Comparison of ENCODE assay signal across 17 cellular contexts in the genomic region with DNA sequence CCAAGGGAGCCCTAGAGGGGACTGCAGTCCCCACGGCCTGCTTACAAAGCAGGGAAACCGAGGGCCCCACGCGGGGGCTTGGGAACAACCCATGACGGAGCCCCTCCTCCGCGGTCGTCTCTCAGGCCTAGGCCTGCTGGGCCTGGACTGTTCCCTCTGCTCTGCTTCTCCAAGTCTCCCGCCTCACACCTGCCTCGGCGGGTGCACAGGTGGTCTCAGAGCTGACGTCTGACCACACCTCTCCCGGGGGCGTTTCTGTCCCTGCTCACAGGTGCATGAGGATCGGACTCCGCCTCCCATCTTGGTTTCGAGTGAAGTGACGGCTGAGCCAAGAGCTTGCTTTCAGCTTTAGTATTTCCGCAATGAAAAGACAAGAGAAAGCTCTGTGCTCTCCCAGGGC.
A peak's percentile ranks its signal among the peaks of the same experiment; 100 is the strongest.
DNase-seq lines count a peak whose midpoint lies in the region; ATAC-seq, FAIRE-seq and TF ChIP-seq lines count a peak whose summit lies in the region.
"Had no signal": no experiment of that assay in that cellular context is flagged by ENCODE, and none has a peak within 500 bp of the region (broad histone marks: within the 10 kb centered on the region; RNA-seq: fewer than 3 reads in every experiment).

No MANE protein-coding gene starts in this region.

- intact Hi-C loops in CD14-positive monocyte (cut with micrococcal nuclease) (no loop called here), posterior vena cava (cut with DNase I) (no loop called here)

- no peaks in the 10 kb centered on the region for H3K36me3 Mint-ChIP-seq in CD14-positive monocyte

- TF ChIP-seq CTCF in CD14-positive monocyte (IDR thresholded peaks at IDR 0.05) = no peak

- no peak for TF ChIP-seq POLR2A in GM12891 (IDR thresholded peaks at IDR 0.05; ENCODE audit: low read depth, low read length)

- H3K9me3 Mint-ChIP-seq in CD14-positive monocyte = no peaks in the 10 kb centered on the region
- H3K9me3 Mint-ChIP-seq: nephron progenitor cell had no signal

- H3K4me1 Mint-ChIP-seq in CD14-positive monocyte = no peaks in the 10 kb centered on the region

- peaks cover 18 to 33% (median 27%) of the 10 kb centered on the region in 3 donors for H3K27me3 Mint-ChIP-seq in CD14-positive monocyte (ENCODE audit: low read depth in 3 of 3)

- no peak for FAIRE-seq in GM12891 (lab: Jason Lieb, UNC)

- peak; percentile 16 for DNase-seq in CD14-positive monocyte (ENCODE audit: low spot score)
- DNase-seq in GM12891 (ENCODE audit: insufficient read length, low spot score) = peak; percentile 2
- DNase-seq in ecto neural progenitor cell (ENCODE audit: low spot score) = peak; percentile 38
- DNase-seq in posterior vena cava (ENCODE audit: low spot score) = peak; percentile 62
- DNase-seq in hippocampal formation (lab: John Stamatoyannopoulos, UW) = no peak
- DNase-seq: activated gamma-delta T cell treated with Interleukin-2 at 50 U/mL for 16 hours; AML-193; amygdala; Caco-2; cerebellar nuclear complex; EL; heart left ventricle; IMR-90; NK-92 treated with Interleukin-12 subunit alpha and Interleukin-12 subunit beta, amount 100 ng/mL, for 24 hours had no signal

- H3K27ac Mint-ChIP-seq in CD14-positive monocyte = peak overlapping the region in 1 of 7 donors; percentile 24
- H3K27ac Mint-ChIP-seq: nephron progenitor cell had no signal

- ATAC-seq in esophagus mucosa = no peak
- ATAC-seq in GM21529 (IDR thresholded peaks at IDR 0.05; ENCODE audit: unreplicated experiment) = no peak
- ATAC-seq: heart left ventricle had no signal

- H3K4me3 Mint-ChIP-seq in CD14-positive monocyte = no peak overlapping the region
- H3K4me3 Mint-ChIP-seq: nephron progenitor cell had no signal

TF ChIP-seq in GM12891, 5 proteins besides CTCF, POLR2A, EP300 and RAD21:
- no peak for TF ChIP-seq PAX5 (IDR thresholded peaks at IDR 0.05; ENCODE audit: insufficient read depth, low read length, severe bottlenecking)
- TF ChIP-seq POU2F2 (IDR thresholded peaks at IDR 0.05; ENCODE audit: low read depth, low read length) = no peak
- no peak for TF ChIP-seq TAF1 (IDR thresholded peaks at IDR 0.05; ENCODE audit: low read depth, low read length)
- TF ChIP-seq SPI1 (IDR thresholded peaks at IDR 0.05; ENCODE audit: low read depth, low read length) = no peak
- TF ChIP-seq POLR2AphosphoS5 (IDR thresholded peaks at IDR 0.05; ENCODE audit: low read depth, low read length) = no peak
TF ChIP-seq in GM12891: peak in this region for 0.

Comparison
In these comparisons a context has a peak if more than half of its experiments do, and no peak if none do; other contexts are left out.
1. DNase-seq: peak in CD14-positive monocyte (single experiment), GM12891 (single experiment), ecto neural progenitor cell (single experiment) and posterior vena cava (single experiment); none in hippocampal formation (0 of 2).